In genomic region chr1:12629974-12630760, GRCh38 we compare ENCODE assay signal across 18 cellular contexts. TPM values are rescaled to one million over a fixed set of nuclear protein-coding genes. Genes with fewer than 3 reads are reported as not detected.
A peak's percentile ranks its signal among the peaks of the same experiment; 100 is the strongest.
DNase-seq lines count a peak whose midpoint lies in the region; ATAC-seq and TF ChIP-seq lines count a peak whose summit lies in the region.
"Had no signal": no experiment of that assay in that cellular context is flagged by ENCODE, and none has a peak within 500 bp of the region (broad histone marks: within the 10 kb centered on the region; RNA-seq: fewer than 3 reads in every experiment).

No MANE protein-coding gene starts in this region.

- DNase-seq in NCI-H748 (lab: John Stamatoyannopoulos, UW; ENCODE audit: unreplicated experiment) (peak; percentile 33), NCI-H748 treated with DMSO at 0.1 percent for 48 hours (lab: John Stamatoyannopoulos, UW) (no peak), SHP77 treated with DMSO at 0.1 percent for 48 hours (lab: John Stamatoyannopoulos, UW) (peak; percentile 26), lower lobe of right lung (no peak), GM20000 (ENCODE audit: low spot score) (no peak)
- DNase-seq in stimulated activated CD8-positive, alpha-beta memory T cell treated with anti-CD3 and anti-CD28 coated beads, Interleukin-4, amount 100 ng/mL, for 48 hours = no peak
- DNase-seq: DMS53, HCEC 1CT, KG1, NCI-H187 treated with DMSO at 0.1 percent for 48 hours, NCI-H524 treated with DMSO at 0.1 percent for 48 hours, PC-3, T-cell had no signal

- H3K9me3 ChIP-seq in iPS-20b (ENCODE audit: insufficient read depth, low read depth, low read length) (no peaks in the 10 kb centered on the region), lower lobe of right lung (no peaks in the 10 kb centered on the region)

- H3K4me3 ChIP-seq in iPS-20b (ENCODE audit: low read length) = no peak overlapping the region
- no peak overlapping the region for H3K4me3 ChIP-seq in lower lobe of right lung
- H3K4me3 ChIP-seq: SK-N-MC had no signal

- H3K27ac ChIP-seq in iPS-20b (ENCODE audit: low read length) (peak overlapping the region; percentile 2), lower lobe of right lung (no peak overlapping the region)
- H3K27ac ChIP-seq: SK-N-MC had no signal

- no peaks in the 10 kb centered on the region for H3K27me3 ChIP-seq in iPS-20b (ENCODE audit: insufficient read depth, low read length)
- no peaks in the 10 kb centered on the region for H3K27me3 ChIP-seq in lower lobe of right lung (ENCODE audit: low read depth)

- peak overlapping the region; percentile 30 for H3K9ac ChIP-seq in iPS-20b (ENCODE audit: low read depth, low read length)

- H3K4me1 ChIP-seq in iPS-20b (ENCODE audit: insufficient read depth, low read length) = peaks cover 14% of the 10 kb centered on the region; the same call in 1 of the 2 replicates
- H3K4me1 ChIP-seq in lower lobe of right lung = no peaks in the 10 kb centered on the region

- TF ChIP-seq CTCF in lower lobe of right lung (IDR thresholded peaks at IDR 0.05) = no peak
- no peak for TF ChIP-seq CTCF in GM20000 (IDR thresholded peaks at IDR 0.05; ENCODE audit: extremely low read depth, missing control alignments)

- ATAC-seq in lower lobe of right lung (no peak), HG03045 (IDR thresholded peaks at IDR 0.05; ENCODE audit: unreplicated experiment) (no peak)
- ATAC-seq: PC-3, T-cell had no signal

- intact Hi-C loops in lower lobe of right lung (cut with DNase I) = no loop called here

- H3K36me3 ChIP-seq in iPS-20b (ENCODE audit: insufficient read depth, low read depth, low read length) (no peaks in the 10 kb centered on the region), lower lobe of right lung (no peaks in the 10 kb centered on the region)

RNA-seq across cellular contexts. Expression of gene DHRS3, which starts 12.2 kb away (rescaled TPM):
- total RNA-seq in lower lobe of right lung = 135 TPM

RNA-seq across cellular contexts. Expression of gene AADACL4, which starts 13.7 kb away (rescaled TPM):
- total RNA-seq in lower lobe of right lung = not detected
- total RNA-seq: HT-29, M059J, PC-3, T-cell had no signal

Comparison
In these comparisons a context has a peak if more than half of its experiments do, and no peak if none do; other contexts are left out.
1. DNase-seq: peak in NCI-H748 (single experiment) and SHP77 treated with DMSO at 0.1 percent for 48 hours (single experiment); none in NCI-H748 treated with DMSO at 0.1 percent for 48 hours (single experiment), lower lobe of right lung (single experiment), GM20000 (single experiment) and stimulated activated CD8-positive, alpha-beta memory T cell treated with anti-CD3 and anti-CD28 coated beads, Interleukin-4, amount 100 ng/mL, for 48 hours (single experiment).